Comparison of ENCODE assay signal across 18 cellular contexts in the genomic region with DNA sequence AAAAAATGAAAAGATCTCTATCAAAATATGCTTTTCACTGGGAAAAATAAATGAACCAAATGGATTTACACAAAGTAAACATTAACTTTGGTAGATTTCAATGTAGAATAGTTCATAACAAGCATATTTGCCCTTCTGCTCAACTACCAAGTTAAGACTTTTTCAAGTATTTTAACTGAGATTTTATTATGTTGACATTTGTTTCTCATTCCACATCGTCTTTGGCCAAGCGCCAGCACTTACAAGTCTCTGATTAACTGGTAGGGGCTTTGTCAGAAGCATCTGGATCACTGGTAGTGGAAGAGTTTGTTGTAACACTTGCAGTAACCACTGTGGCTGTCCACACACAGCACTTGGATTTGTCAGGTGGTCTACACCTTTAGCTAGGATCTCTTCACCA. TPM values are rescaled to one million over a fixed set of nuclear protein-coding genes. Genes with fewer than 3 reads are reported as not detected.
"Had no signal": no experiment of that assay in that cellular context is flagged by ENCODE, and none has a peak within 500 bp of the region (broad histone marks: within the 10 kb centered on the region; RNA-seq: fewer than 3 reads in every experiment).

No MANE protein-coding gene starts in this region.

- H3K4me3 Mint-ChIP-seq: activated B cell treated with CpG ODN at 0.5 μM for 24 hours; activated naive CD4-positive, alpha-beta T cell treated with anti-CD3 and anti-CD28 coated beads, Interleukin-2, amount 50 U/mL, for 24 hours; nephron progenitor cell; stimulated activated naive B cell treated with anti-CD40 and anti-IgM and Interleukin-4, amounts not matched to agents 10 μg/mL and 1 μg/mL and 100 μg/mL, for 72 hours; T-helper 2 cell treated with Interferon-gamma antibody and Interleukin-4, amounts not matched to agents 5 μg/mL and 100 μg/mL, for 36 hours had no signal

- H3K9me3 Mint-ChIP-seq: activated B cell treated with CpG ODN at 0.5 μM for 24 hours; activated naive CD4-positive, alpha-beta T cell treated with anti-CD3 and anti-CD28 coated beads, Interleukin-2, amount 50 U/mL, for 24 hours; T-helper 2 cell treated with Interferon-gamma antibody and Interleukin-4, amounts not matched to agents 5 μg/mL and 100 μg/mL, for 36 hours had no signal

- H3K4me1 Mint-ChIP-seq: activated B cell treated with CpG ODN at 0.5 μM for 24 hours; nephron progenitor cell; stimulated activated naive B cell treated with anti-CD40 and anti-IgM and Interleukin-4, amounts not matched to agents 10 μg/mL and 1 μg/mL and 100 μg/mL, for 72 hours had no signal

- H3K27ac Mint-ChIP-seq: activated B cell treated with CpG ODN at 0.5 μM for 24 hours; nephron progenitor cell; stimulated activated naive B cell treated with anti-CD40 and anti-IgM and Interleukin-4, amounts not matched to agents 10 μg/mL and 1 μg/mL and 100 μg/mL, for 72 hours; T-helper 2 cell treated with Interferon-gamma antibody and Interleukin-4, amounts not matched to agents 5 μg/mL and 100 μg/mL, for 36 hours had no signal

- ATAC-seq: esophagus mucosa; stimulated activated naive B cell treated with anti-CD40 and anti-IgM and Interleukin-4, amounts not matched to agents 10 μg/mL and 1 μg/mL and 100 μg/mL, for 72 hours had no signal

- H3K27me3 Mint-ChIP-seq: activated naive CD4-positive, alpha-beta T cell treated with anti-CD3 and anti-CD28 coated beads, Interleukin-2, amount 50 U/mL, for 24 hours had no signal

- DNase-seq: activated B cell treated with CpG ODN at 0.5 μM for 24 hours; activated CD4-positive, alpha-beta T cell treated with anti-CD3 and anti-CD28 coated beads for 48 hours; amniotic stem cell; caudate nucleus; colonic mucosa; hypothalamus; mesendoderm; nephron progenitor cell; occipital lobe; stimulated activated naive B cell treated with anti-CD40 and anti-IgM and Interleukin-4, amounts not matched to agents 10 μg/mL and 1 μg/mL and 100 μg/mL, for 72 hours had no signal

RNA-seq across cellular contexts. Expression of a gene that starts 22.9 kb away (rescaled TPM):
- total RNA-seq: glomerular endothelial cell, kidney epithelial cell, occipital lobe had no signal

RNA-seq across cellular contexts. Expression of a gene that starts 46.1 kb away (rescaled TPM):
- total RNA-seq: activated B cell treated with CpG ODN at 0.5 μM for 24 hours, colonic mucosa, esophagus mucosa, kidney epithelial cell, posterior vena cava, tibial nerve, vagina had no signal
